20 cellular contexts compared by ENCODE assay signal in genomic region chr1:110737206-110737605, GRCh38.
"Had no signal": no experiment of that assay in that cellular context is flagged by ENCODE, and none has a peak within 500 bp of the region (broad histone marks: within the 10 kb centered on the region; RNA-seq: fewer than 3 reads in every experiment).

No MANE protein-coding gene starts in this region.

- H3K4me2 ChIP-seq: smooth muscle cell had no signal

- H3K4me1 ChIP-seq: left ventricle myocardium inferior, right atrium auricular region, right lobe of liver, testis, thyroid gland, transverse colon, upper lobe of right lung had no signal

- DNase-seq: islet precursor cell; left ventricle myocardium inferior; midbrain; mucosa of descending colon; naive thymus-derived CD4-positive, alpha-beta T cell; ovary; right lobe of liver; stimulated activated CD4-positive, alpha-beta T cell treated with anti-CD3 and anti-CD28 coated beads, Interleukin-1b, Interleukin-23, amount 100 ng/mL, for 48 hours; stimulated activated CD4-positive, alpha-beta T cell treated with anti-CD3 and anti-CD28 coated beads, Interleukin-2, amount 100 ng/mL, for 48 hours; stimulated activated CD4-positive, alpha-beta T cell treated with anti-CD3 and anti-CD28 coated beads, Interleukin-4, amount 100 ng/mL, for 4 hours; stimulated activated CD8-positive, alpha-beta memory T cell treated with anti-CD3 and anti-CD28 coated beads, Interleukin-4, amount 100 ng/mL, for 48 hours; stimulated activated naive CD4-positive, alpha-beta T cell treated with Interleukin-2 at 50 U/mL for 16 hours; stimulated activated naive CD8-positive, alpha-beta T cell treated with anti-CD3 and anti-CD28 coated beads, Interleukin-15, amount 100 ng/mL, for 72 hours; testis; thyroid gland; transverse colon; upper lobe of right lung had no signal

- H3K9me3 ChIP-seq: left ventricle myocardium inferior, mucosa of descending colon, ovary, right atrium auricular region, right lobe of liver, testis, thyroid gland, transverse colon, upper lobe of right lung had no signal

- H3K27ac ChIP-seq: left ventricle myocardium inferior, ovary, right atrium auricular region, right lobe of liver, testis, thyroid gland, transverse colon, upper lobe of right lung had no signal

- H3K36me3 ChIP-seq: left ventricle myocardium inferior, ovary, right atrium auricular region, right lobe of liver, thyroid gland, transverse colon, upper lobe of right lung had no signal

- H3K4me3 ChIP-seq: left ventricle myocardium inferior, lung, mucosa of descending colon, ovary, right atrium auricular region, right lobe of liver, smooth muscle cell, testis, thyroid gland, transverse colon, upper lobe of right lung had no signal

- H3K27me3 ChIP-seq: ovary, right atrium auricular region, right lobe of liver, testis, thyroid gland, upper lobe of right lung had no signal
